Comparison of ENCODE assay signal across 1 cellular context in the genomic region with DNA sequence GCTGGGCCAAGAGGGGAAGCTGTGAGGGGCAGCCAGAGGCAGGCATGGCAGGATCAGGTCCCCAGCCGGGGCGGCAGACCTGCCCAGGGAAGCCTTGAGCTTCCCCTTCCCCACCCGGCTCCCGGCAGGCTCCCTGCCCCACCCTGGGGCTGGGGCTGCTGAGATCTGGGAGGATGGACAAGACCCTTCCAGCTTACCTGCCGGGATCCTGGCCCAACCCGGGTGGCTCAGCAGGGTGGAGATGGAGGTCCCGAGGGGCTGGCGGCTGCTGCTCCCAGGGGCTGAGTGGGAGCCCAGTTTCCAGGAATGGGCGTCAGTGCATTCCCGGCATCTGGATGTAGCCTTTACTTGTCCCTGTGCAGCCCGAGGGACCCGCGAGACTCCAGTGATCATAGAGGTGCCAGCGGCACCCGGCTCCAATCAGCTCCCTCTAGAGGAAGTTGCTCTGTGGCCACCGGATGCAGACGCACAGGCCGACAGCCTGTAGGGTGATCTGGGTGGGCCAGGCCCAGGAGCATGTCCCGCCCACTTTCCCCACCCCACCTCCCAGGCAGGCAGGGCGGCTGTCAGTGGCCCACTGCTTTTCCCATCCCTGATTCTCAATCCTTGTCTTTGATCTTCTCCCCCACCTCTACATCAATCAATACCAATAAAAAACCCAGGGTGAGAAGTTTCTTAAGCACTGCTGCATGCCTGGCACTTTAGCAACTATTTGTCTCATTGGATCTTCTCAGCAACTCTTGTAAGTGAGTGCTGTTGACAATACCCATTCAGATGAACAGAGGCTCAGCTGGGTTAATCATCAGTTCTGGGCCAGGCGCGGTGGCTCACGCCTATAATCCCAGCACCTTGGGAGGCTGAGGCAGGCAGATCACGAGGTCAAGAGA.
TF ChIP-seq lines count a peak whose summit lies in the region.

TSS of gene BAK1 (minus strand) at position 449 of the 887 bp plus-strand sequence. CDS start 2,672 bp downstream, outside the sequence.

TF ChIP-seq in H1, 55 proteins besides CTCF, POLR2A, EP300 and RAD21:
- TF ChIP-seq RNF2 (IDR thresholded peaks at IDR 0.05; ENCODE audit: borderline replicate concordance, low read depth, low read length, missing control alignments, poor library complexity, severe bottlenecking), result no peak
- TF ChIP-seq GABPA (IDR thresholded peaks at IDR 0.05; ENCODE audit: borderline replicate concordance, insufficient read depth, low read length), result peak; percentile 85; the same call in 1 of the 2 replicates
- TF ChIP-seq TAF1 (IDR thresholded peaks at IDR 0.05; ENCODE audit: low read depth, low read length), result peak; percentile 65; the same call in 1 of the 2 replicates
- TF ChIP-seq CREB1 (IDR thresholded peaks at IDR 0.05), result peak; percentile 82
- 0 out of 2 replicates have a peak, but pooled peaks have one; percentile 23 for TF ChIP-seq POLR2AphosphoS5 (IDR thresholded peaks at IDR 0.05; ENCODE audit: low read depth, low read length)
- peak; percentile 39; the same call in 1 of the 2 replicates for TF ChIP-seq SP2 (IDR thresholded peaks at IDR 0.05; ENCODE audit: low read length)
- TF ChIP-seq USF2 (IDR thresholded peaks at IDR 0.05; ENCODE audit: low read length), result no peak
- TF ChIP-seq CHD2 (IDR thresholded peaks at IDR 0.05; ENCODE audit: low read length), result peak; percentile 60
- peak; percentile 50 for TF ChIP-seq PHF8 (conservative IDR thresholded peaks at IDR 0.05; ENCODE audit: low read depth, low read length)
- no peak for TF ChIP-seq NRF1 (IDR thresholded peaks at IDR 0.05; ENCODE audit: low read depth, low read length)
- TF ChIP-seq SIX5 (IDR thresholded peaks at IDR 0.05; ENCODE audit: low read depth, low read length), result no peak
- TF ChIP-seq NANOG (IDR thresholded peaks at IDR 0.05; ENCODE audit: insufficient read depth, low read depth, low read length, poor library complexity, severe bottlenecking), result no peak
- no peak for TF ChIP-seq E2F6 (IDR thresholded peaks at IDR 0.05)
- no peak for TF ChIP-seq GTF2F1 (IDR thresholded peaks at IDR 0.05; ENCODE audit: borderline replicate concordance, low read depth, low read length)
- peak; percentile 70; the same call in 1 of the 2 replicates for TF ChIP-seq SP1 (IDR thresholded peaks at IDR 0.05; ENCODE audit: low read depth, low read length)
- TF ChIP-seq, protein P1, sequence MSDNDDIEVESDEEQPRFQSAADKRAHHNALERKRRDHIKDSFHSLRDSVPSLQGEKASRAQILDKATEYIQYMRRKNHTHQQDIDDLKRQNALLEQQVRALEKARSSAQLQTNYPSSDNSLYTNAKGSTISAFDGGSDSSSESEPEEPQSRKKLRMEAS (IDR thresholded peaks at IDR 0.05), result peak; percentile 36; the same call in 1 of the 2 replicates
- no peak for TF ChIP-seq FOSL1 (IDR thresholded peaks at IDR 0.05; ENCODE audit: insufficient read depth, low read depth, low read length)
- no peak for TF ChIP-seq KDM5A (IDR thresholded peaks at IDR 0.05; ENCODE audit: low read length)
- TF ChIP-seq TBP (IDR thresholded peaks at IDR 0.05; ENCODE audit: low read depth, low read length), result peak; percentile 52
- TF ChIP-seq KDM4A (IDR thresholded peaks at IDR 0.05; ENCODE audit: low read depth, low read length, severe bottlenecking), result peak; percentile 37
- TF ChIP-seq SIRT6 (IDR thresholded peaks at IDR 0.05; ENCODE audit: low read length), result no peak
